In the genomic region with DNA sequence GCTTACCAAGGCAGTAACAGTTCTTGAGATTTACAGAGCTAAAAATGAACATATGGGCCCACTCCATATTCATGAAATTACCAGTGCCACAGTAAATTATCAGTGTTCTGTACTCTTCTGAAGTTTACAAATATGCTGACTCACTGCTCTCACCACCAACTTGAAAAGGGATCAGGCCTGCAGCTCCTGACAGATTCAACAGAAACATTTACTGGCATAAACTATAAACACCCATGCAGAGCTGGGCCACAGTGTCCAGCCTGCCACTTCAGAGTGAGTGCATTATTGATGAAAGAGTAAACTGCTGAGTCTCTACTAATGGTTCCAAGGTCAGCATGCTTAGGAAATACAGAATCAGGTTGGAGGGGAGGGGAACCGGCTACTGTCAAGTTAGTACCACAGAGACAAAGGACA, we compare ENCODE assay signal across 10 cellular contexts.
A peak's percentile ranks its signal among the peaks of the same experiment; 100 is the strongest.
DNase-seq lines count a peak whose midpoint lies in the region; ATAC-seq, FAIRE-seq and TF ChIP-seq lines count a peak whose summit lies in the region.
"Had no signal": no experiment of that assay in that cellular context is flagged by ENCODE, and none has a peak within 500 bp of the region (broad histone marks: within the 10 kb centered on the region; RNA-seq: fewer than 3 reads in every experiment).

No MANE protein-coding gene starts in this region.

- H3K36me3 Mint-ChIP-seq in stimulated activated naive CD8-positive, alpha-beta T cell treated with anti-CD3 and anti-CD28 coated beads, Interleukin-15, Interleukin-2, amounts not matched to agents 100 ng/mL and 50 ng/mL, for 24 hours (ENCODE audit: low read depth): peaks cover 75% of the 10 kb centered on the region

- intact Hi-C loops in K562 (cut with micrococcal nuclease): no loop called here

- WGBS in K562 (ENCODE audit: insufficient coverage, low coverage, missing lambda C conversion rate): 50% methylated on average over 1 of the region's 1 CpG
- 35% methylated on average over 1 of the region's 1 CpG for WGBS in liver

- FAIRE-seq in K562 (lab: Jason Lieb, UNC): peak; percentile 61

- H3K27me3 Mint-ChIP-seq in stimulated activated naive CD8-positive, alpha-beta T cell treated with anti-CD3 and anti-CD28 coated beads, Interleukin-15, Interleukin-2, amounts not matched to agents 100 ng/mL and 50 ng/mL, for 24 hours: no peaks in the 10 kb centered on the region

- TF ChIP-seq CTCF in K562 (IDR thresholded peaks at IDR 0.05 in 2 of 3, conservative IDR thresholded peaks at IDR 0.05 in 1 of 3; ENCODE audit: insufficient read depth in 2 of 3, low read depth in 1 of 3, low read length in 3 of 3): no peak
- TF ChIP-seq CTCF in liver (IDR thresholded peaks at IDR 0.05; ENCODE audit: low read depth, low read length, missing input control): no peak

- H3K9me3 Mint-ChIP-seq in stimulated activated naive CD8-positive, alpha-beta T cell treated with anti-CD3 and anti-CD28 coated beads, Interleukin-15, Interleukin-2, amounts not matched to agents 100 ng/mL and 50 ng/mL, for 24 hours: no peaks in the 10 kb centered on the region

- CTCF ChIA-PET in K562 (lab: Yijun Ruan, JAX; ENCODE audit: low intra/inter-chr PET ratio): no interaction called here

- peak overlapping the region; percentile 43; the same call in 1 of the 2 replicates for H3K4me2 ChIP-seq in K562 (ENCODE audit: insufficient read depth, low read length)

- H3K79me2 ChIP-seq in K562 (ENCODE audit: control insufficient read depth, insufficient read depth, low read length): no peaks in the 10 kb centered on the region; the same call in 2 of the 3 replicates

- no peak for ATAC-seq in stimulated activated naive CD8-positive, alpha-beta T cell treated with anti-CD3 and anti-CD28 coated beads, Interleukin-15, Interleukin-2, amounts not matched to agents 100 U/mL and 50 U/mL, for 24 hours
- ATAC-seq in K562: peak; percentile 84
- ATAC-seq in GM18868 (IDR thresholded peaks at IDR 0.05; ENCODE audit: unreplicated experiment): no peak
- no peak for ATAC-seq in GM19397 (IDR thresholded peaks at IDR 0.05; ENCODE audit: unreplicated experiment)

- H3K4me3 Mint-ChIP-seq in stimulated activated naive CD8-positive, alpha-beta T cell treated with anti-CD3 and anti-CD28 coated beads, Interleukin-15, Interleukin-2, amounts not matched to agents 100 ng/mL and 50 ng/mL, for 24 hours: no peak overlapping the region

- H3K9me1 ChIP-seq in K562 (ENCODE audit: control insufficient read depth, insufficient read depth, low read length): no peaks in the 10 kb centered on the region

- TF ChIP-seq RAD21 in K562 (CRISPR knock-in tag; conservative IDR thresholded peaks at IDR 0.05 in 1 of 2, IDR thresholded peaks at IDR 0.05 in 1 of 2): no peak
- peak; percentile 20 to 29 for TF ChIP-seq RAD21 in liver (IDR thresholded peaks at IDR 0.05)

- H3K4me1 ChIP-seq in K562 (replicated peaks in 1 of 2; ENCODE audit: control insufficient read depth in 2 of 2, insufficient read depth in 2 of 2, low read length in 2 of 2) (peaks cover 0 to 10% of the 10 kb centered on the region in 2 experiments; a peak in 3 of 5 replicates), liver (ENCODE audit: control insufficient read depth in 4 of 4, insufficient read depth in 4 of 4, low read length in 3 of 4) (peaks cover 0 to 6% (median 1%) of the 10 kb centered on the region in 4 donors)

- H3K27ac ChIP-seq in K562 (ENCODE audit: extremely low read depth, low read depth, low read length): peak overlapping the region; percentile 50; the same call in 2 of the 3 replicates
- peak overlapping the region in 1 of 2 donors; percentile 6 for H3K27ac ChIP-seq in liver (ENCODE audit: low read depth in 1 of 2, low read length in 2 of 2)

- no peaks in the 10 kb centered on the region for H3K27me3 ChIP-seq in K562 (ENCODE audit: control insufficient read depth in 2 of 2, insufficient read depth in 2 of 2, low read length in 2 of 2)
- H3K27me3 ChIP-seq in liver (ENCODE audit: control insufficient read depth in 4 of 4, insufficient read depth in 4 of 4, low read length in 3 of 4): no peaks in the 10 kb centered on the region

- DNase-seq in stimulated activated naive CD8-positive, alpha-beta T cell treated with anti-CD3 and anti-CD28 coated beads, Interleukin-15, Interleukin-2, amounts not matched to agents 100 U/mL and 50 U/mL, for 24 hours: no peak
- DNase-seq in K562 (ENCODE audit: extremely low read depth in 1 of 4, low spot score in 3 of 4): peak in 2 of 4 experiments; percentile 37 to 58
- no peak for DNase-seq in NCI-H345 (lab: John Stamatoyannopoulos, UW)
- DNase-seq in NCI-H2029 (lab: John Stamatoyannopoulos, UW): no peak
- DNase-seq: GF-D8; stimulated activated naive CD4-positive, alpha-beta T cell treated with Interleukin-2 at 50 U/mL for 16 hours had no signal

- POLR2A ChIA-PET in K562 (lab: Yijun Ruan, JAX): no interaction called here

- H3K36me3 ChIP-seq in K562 (ENCODE audit: control insufficient read depth, insufficient read depth, low read length) (peaks cover 67% of the 10 kb centered on the region; the same call in 2 of the 3 replicates), liver (ENCODE audit: control insufficient read depth in 4 of 4, insufficient read depth in 3 of 4, low read depth in 1 of 4, low read length in 3 of 4) (peaks cover 0 to 10% (median 5%) of the 10 kb centered on the region in 4 donors)

- no peak for TF ChIP-seq POLR2A in K562 (conservative IDR thresholded peaks at IDR 0.05)

- no peak overlapping the region for H2AFZ ChIP-seq in K562 (ENCODE audit: low read depth, low read length)

- BruUV-seq in K562 (replicated peaks; lab: Mats Ljungman, UMichigan): no TSS peak

- H3K9me3 ChIP-seq in K562 (replicated peaks; ENCODE audit: control insufficient read depth, insufficient read depth, low read depth, low read length) (no peaks in the 10 kb centered on the region), liver (ENCODE audit: control insufficient read depth in 4 of 4, low read length in 3 of 4) (no peaks in the 10 kb centered on the region)

- in situ Hi-C loops in K562 (cut with MboI): loop anchor here (25.0 kb wide), 1 partner anchor 260 kb away; a partner anchor contains a TSS

- no peaks in the 10 kb centered on the region for H4K20me1 ChIP-seq in K562 (replicated peaks; ENCODE audit: control insufficient read depth, insufficient read depth, low read length)

- H3K4me1 Mint-ChIP-seq in stimulated activated naive CD8-positive, alpha-beta T cell treated with anti-CD3 and anti-CD28 coated beads, Interleukin-15, Interleukin-2, amounts not matched to agents 100 ng/mL and 50 ng/mL, for 24 hours (ENCODE audit: low read depth): no peaks in the 10 kb centered on the region

- no peak for TF ChIP-seq EP300 in K562 (IDR thresholded peaks at IDR 0.05; ENCODE audit: low read length)

- H3K27ac Mint-ChIP-seq in stimulated activated naive CD8-positive, alpha-beta T cell treated with anti-CD3 and anti-CD28 coated beads, Interleukin-15, Interleukin-2, amounts not matched to agents 100 ng/mL and 50 ng/mL, for 24 hours: peak overlapping the region; percentile 32

- H3K9ac ChIP-seq in K562 (ENCODE audit: insufficient read depth in 1 of 2, low read depth in 2 of 2, low read length in 2 of 2) (no peak overlapping the region), liver (ENCODE audit: low read depth in 1 of 2, low read length in 2 of 2) (no peak overlapping the region)

- H3K4me3 ChIP-seq in K562 (no peak overlapping the region), liver (ENCODE audit: low read depth in 1 of 3, low read length in 3 of 3) (no peak overlapping the region)

TF ChIP-seq in K562, 482 proteins besides CTCF, POLR2A, EP300 and RAD21 (continues in another document):
- no peak for TF ChIP-seq NFIX (CRISPR knock-in tag; IDR thresholded peaks at IDR 0.05; ENCODE audit: low read depth)

TF ChIP-seq in liver, 16 proteins besides CTCF, POLR2A, EP300 and RAD21 (continues in another document):
- TF ChIP-seq TAF1 (conservative IDR thresholded peaks at IDR 0.05) (no peak), MAX (IDR thresholded peaks at IDR 0.05) (peak; percentile 23), GABPA (IDR thresholded peaks at IDR 0.05 in 1 of 2, conservative IDR thresholded peaks at IDR 0.05 in 1 of 2) (no peak), HNF4A (conservative IDR thresholded peaks at IDR 0.05) (peak; percentile 40 to 64)
- TF ChIP-seq, protein P1, sequence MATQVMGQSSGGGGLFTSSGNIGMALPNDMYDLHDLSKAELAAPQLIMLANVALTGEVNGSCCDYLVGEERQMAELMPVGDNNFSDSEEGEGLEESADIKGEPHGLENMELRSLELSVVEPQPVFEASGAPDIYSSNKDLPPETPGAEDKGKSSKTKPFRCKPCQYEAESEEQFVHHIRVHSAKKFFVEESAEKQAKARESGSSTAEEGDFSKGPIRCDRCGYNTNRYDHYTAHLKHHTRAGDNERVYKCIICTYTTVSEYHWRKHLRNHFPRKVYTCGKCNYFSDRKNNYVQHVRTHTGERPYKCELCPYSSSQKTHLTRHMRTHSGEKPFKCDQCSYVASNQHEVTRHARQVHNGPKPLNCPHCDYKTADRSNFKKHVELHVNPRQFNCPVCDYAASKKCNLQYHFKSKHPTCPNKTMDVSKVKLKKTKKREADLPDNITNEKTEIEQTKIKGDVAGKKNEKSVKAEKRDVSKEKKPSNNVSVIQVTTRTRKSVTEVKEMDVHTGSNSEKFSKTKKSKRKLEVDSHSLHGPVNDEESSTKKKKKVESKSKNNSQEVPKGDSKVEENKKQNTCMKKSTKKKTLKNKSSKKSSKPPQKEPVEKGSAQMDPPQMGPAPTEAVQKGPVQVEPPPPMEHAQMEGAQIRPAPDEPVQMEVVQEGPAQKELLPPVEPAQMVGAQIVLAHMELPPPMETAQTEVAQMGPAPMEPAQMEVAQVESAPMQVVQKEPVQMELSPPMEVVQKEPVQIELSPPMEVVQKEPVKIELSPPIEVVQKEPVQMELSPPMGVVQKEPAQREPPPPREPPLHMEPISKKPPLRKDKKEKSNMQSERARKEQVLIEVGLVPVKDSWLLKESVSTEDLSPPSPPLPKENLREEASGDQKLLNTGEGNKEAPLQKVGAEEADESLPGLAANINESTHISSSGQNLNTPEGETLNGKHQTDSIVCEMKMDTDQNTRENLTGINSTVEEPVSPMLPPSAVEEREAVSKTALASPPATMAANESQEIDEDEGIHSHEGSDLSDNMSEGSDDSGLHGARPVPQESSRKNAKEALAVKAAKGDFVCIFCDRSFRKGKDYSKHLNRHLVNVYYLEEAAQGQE (IDR thresholded peaks at IDR 0.05): peak; percentile 37
- TF ChIP-seq, protein P2, sequence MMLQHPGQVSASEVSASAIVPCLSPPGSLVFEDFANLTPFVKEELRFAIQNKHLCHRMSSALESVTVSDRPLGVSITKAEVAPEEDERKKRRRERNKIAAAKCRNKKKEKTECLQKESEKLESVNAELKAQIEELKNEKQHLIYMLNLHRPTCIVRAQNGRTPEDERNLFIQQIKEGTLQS (IDR thresholded peaks at IDR 0.05): no peak
